ENCODE assay signal across 26 cellular contexts in genomic region chr17:3689262-3690093, GRCh38. TPM values are rescaled to one million over a fixed set of nuclear protein-coding genes. Genes with fewer than 3 reads are reported as not detected.
DNase-seq lines count a peak whose midpoint lies in the region; ATAC-seq, FAIRE-seq and TF ChIP-seq lines count a peak whose summit lies in the region.
"Had no signal": no experiment of that assay in that cellular context is flagged by ENCODE, and none has a peak within 500 bp of the region (broad histone marks: within the 10 kb centered on the region; RNA-seq: fewer than 3 reads in every experiment).

No MANE protein-coding gene starts in this region.

- no peak for TF ChIP-seq POLR2A in GM12891 (IDR thresholded peaks at IDR 0.05; ENCODE audit: low read depth, low read length)

- H3K9me3 ChIP-seq in osteoblast (ENCODE audit: low read depth, low read length), result no peaks in the 10 kb centered on the region
- no peaks in the 10 kb centered on the region for H3K9me3 ChIP-seq in HAP-1
- H3K9me3 ChIP-seq: heart right ventricle, pancreas, tibial artery had no signal

- FAIRE-seq in GM12891 (lab: Jason Lieb, UNC), result peak; percentile 86
- peak; percentile 89 for FAIRE-seq in HTR-8/SVneo (lab: Jason Lieb, UNC)
- FAIRE-seq: pancreas had no signal

- H3K4me2 ChIP-seq in osteoblast (ENCODE audit: insufficient read depth, low read length), result no peak overlapping the region

- H3K4me3 ChIP-seq in osteoblast (ENCODE audit: insufficient read depth, low read length) (no peak overlapping the region), HAP-1 (no peak overlapping the region)
- H3K4me3 ChIP-seq: dorsolateral prefrontal cortex, heart right ventricle, pancreas, tibial artery had no signal

- no peaks in the 10 kb centered on the region for H4K20me1 ChIP-seq in osteoblast (ENCODE audit: insufficient read depth, low read length)

- H3K4me1 ChIP-seq in osteoblast (ENCODE audit: insufficient read depth, low read length) (no peaks in the 10 kb centered on the region), HAP-1 (peaks cover 8% of the 10 kb centered on the region)
- H3K4me1 ChIP-seq: pancreas, tibial artery had no signal

- no peak overlapping the region for H3K27ac ChIP-seq in osteoblast (ENCODE audit: low read depth, low read length)
- H3K27ac ChIP-seq: dorsolateral prefrontal cortex, epithelial cell of prostate, heart right ventricle, pancreas, RWPE1, tibial artery, VCaP had no signal

- no peak for TF ChIP-seq CTCF in osteoblast (IDR thresholded peaks at IDR 0.05; ENCODE audit: extremely low read depth, low read depth, low read length)

- H3K79me2 ChIP-seq in osteoblast (ENCODE audit: insufficient read depth, low read length), result no peaks in the 10 kb centered on the region

- H3K27me3 ChIP-seq in osteoblast (ENCODE audit: insufficient read depth, low read length) (peaks cover 3% of the 10 kb centered on the region), HAP-1 (ENCODE audit: low read depth) (no peaks in the 10 kb centered on the region)
- H3K27me3 ChIP-seq: pancreas had no signal

- H2AFZ ChIP-seq in osteoblast (ENCODE audit: low read length), result no peak overlapping the region

- ATAC-seq in HG03432 (IDR thresholded peaks at IDR 0.05; ENCODE audit: unreplicated experiment), result no peak
- ATAC-seq: left colon; stimulated activated naive CD8-positive, alpha-beta T cell treated with anti-CD3 and anti-CD28 coated beads, Interleukin-15, amount 100 ng/mL, for 72 hours had no signal

- in situ Hi-C loops in HAP-1 (cut with MboI; ENCODE audit: low sequenced_read_pairs), result no loop called here

- no peak for DNase-seq in GM12891 (ENCODE audit: insufficient read length, low spot score)
- DNase-seq in HTR-8/SVneo (ENCODE audit: insufficient read length, low spot score), result no peak
- DNase-seq in epidermal melanocyte (ENCODE audit: insufficient read length, low spot score), result peak; percentile 4
- peak; percentile 89 for DNase-seq in osteoblast (ENCODE audit: insufficient read length, low spot score, missing footprints)
- DNase-seq in HAP-1 (ENCODE audit: low spot score in 2 of 2), result no peak
- no peak for DNase-seq in stimulated activated CD4-positive, alpha-beta T cell treated with anti-CD3 and anti-CD28 coated beads, Interleukin-2, amount 100 ng/mL, for 24 hours
- DNase-seq: activated CD4-positive, alpha-beta T cell treated with anti-CD3 and anti-CD28 coated beads, Interleukin-2, amount 50 U/mL, for 1 hour; activated naive CD8-positive, alpha-beta T cell treated with anti-CD3 and anti-CD28 coated beads, Interleukin-2, amount 10 ng/mL, durations not matched to agents 7 days and 5 days; CD4-positive, alpha-beta T cell; DMS 273 treated with DMSO at 0.1 percent for 48 hours; dorsolateral prefrontal cortex; heart right ventricle; KBM-7; left colon; mesenchymal stem cell; NCI-H146; NCI-H2171; NCI-H526; pancreas; right cardiac atrium; stimulated activated naive CD8-positive, alpha-beta T cell treated with anti-CD3 and anti-CD28 coated beads, Interleukin-15, amount 100 ng/mL, for 72 hours; tibial artery had no signal

- H3K36me3 ChIP-seq in osteoblast (ENCODE audit: insufficient read depth, low read length), result no peaks in the 10 kb centered on the region
- no peaks in the 10 kb centered on the region for H3K36me3 ChIP-seq in HAP-1 (replicated peaks)
- H3K36me3 ChIP-seq: pancreas, tibial artery had no signal

TF ChIP-seq in GM12891, 5 proteins besides CTCF, POLR2A, EP300 and RAD21:
- TF ChIP-seq TAF1 (IDR thresholded peaks at IDR 0.05; ENCODE audit: low read depth, low read length) (no peak), POLR2AphosphoS5 (IDR thresholded peaks at IDR 0.05; ENCODE audit: low read depth, low read length) (no peak), POU2F2 (IDR thresholded peaks at IDR 0.05; ENCODE audit: low read depth, low read length) (no peak), PAX5 (IDR thresholded peaks at IDR 0.05; ENCODE audit: insufficient read depth, low read length, severe bottlenecking) (no peak), SPI1 (IDR thresholded peaks at IDR 0.05; ENCODE audit: low read depth, low read length) (no peak)
TF ChIP-seq in GM12891: peak in this region for 0.

RNA-seq across cellular contexts. Expression of gene P2RX5, which starts 6.5 kb away (rescaled TPM):
- polyA plus RNA-seq in GM12891 (2012; ENCODE audit: low read depth, missing spikeins), result 14.0 TPM
- 0.36 TPM in 1 of 2 replicates, not detected in the other for total RNA-seq in osteoblast

RNA-seq across cellular contexts. Expression of gene EMC6, which starts 20.9 kb away (rescaled TPM):
- 64.0 TPM for polyA plus RNA-seq in GM12891 (2012; ENCODE audit: low read depth, missing spikeins)
- 12.7 and 13.8 TPM in 2 replicates for total RNA-seq in osteoblast

RNA-seq across cellular contexts. Expression of gene TAX1BP3, which starts 21.1 kb away (rescaled TPM):
- 16.1 TPM for polyA plus RNA-seq in GM12891 (2012; ENCODE audit: low read depth, missing spikeins)
- total RNA-seq in osteoblast, result 149 and 164 TPM in 2 replicates

RNA-seq across cellular contexts. Expression of gene HASPIN, which starts 34.2 kb away (rescaled TPM):
- polyA plus RNA-seq in GM12891 (2012; ENCODE audit: low read depth, missing spikeins), result 3.9 TPM
- 1.4 and 1.5 TPM in 2 replicates for total RNA-seq in osteoblast
- polyA plus RNA-seq: pancreas had no signal

RNA-seq across cellular contexts. Expression of gene CTNS, which starts 52.9 kb away (rescaled TPM):
- 4.8 TPM for polyA plus RNA-seq in GM12891 (2012; ENCODE audit: low read depth, missing spikeins)
- total RNA-seq in osteoblast, result 34.7 and 46.0 TPM in 2 replicates

Comparison
In these comparisons a context has a peak if more than half of its experiments do, and no peak if none do; other contexts are left out.
1. DNase-seq: peak in epidermal melanocyte (single experiment) and osteoblast (single experiment); none in GM12891 (single experiment), HTR-8/SVneo (single experiment), HAP-1 (0 of 2) and stimulated activated CD4-positive, alpha-beta T cell treated with anti-CD3 and anti-CD28 coated beads, Interleukin-2, amount 100 ng/mL, for 24 hours (0 of 2).